Comparison of ENCODE assay signal across 21 cellular contexts in genomic region chr5:4882186-4882585, GRCh38.
DNase-seq lines count a peak whose midpoint lies in the region; ATAC-seq, FAIRE-seq and TF ChIP-seq lines count a peak whose summit lies in the region.
"Had no signal": no experiment of that assay in that cellular context is flagged by ENCODE, and none has a peak within 500 bp of the region (broad histone marks: within the 10 kb centered on the region; RNA-seq: fewer than 3 reads in every experiment).

No MANE protein-coding gene starts in this region.

- no peaks in the 10 kb centered on the region for H3F3A ChIP-seq in GM23248 (ENCODE audit: insufficient read depth)

- intact Hi-C loops in vagina (cut with DNase I), result no loop called here
- intact Hi-C loops in natural killer cell (cut with micrococcal nuclease), result no loop called here

- H3K27ac Mint-ChIP-seq in nephron, result peak overlapping the region in 2 of 3 experiments; percentile 63 to 65
- no peak overlapping the region for H3K27ac Mint-ChIP-seq in natural killer cell
- H3K27ac Mint-ChIP-seq: CD4-positive, alpha-beta T cell; GM23338; HFFc6 had no signal

- H3K36me3 ChIP-seq in GM23248 (ENCODE audit: low read depth) (no peaks in the 10 kb centered on the region), bronchial epithelial cell (ENCODE audit: control insufficient read depth, insufficient read depth, low read length) (no peaks in the 10 kb centered on the region), vagina (no peaks in the 10 kb centered on the region)

- H3K9ac ChIP-seq in GM23248, result no peak overlapping the region

- peak; percentile 53 for DNase-seq in GM23248
- DNase-seq in bronchial epithelial cell (ENCODE audit: low read depth), result no peak
- peak; percentile 64 to 83 for DNase-seq in vagina (ENCODE audit: extremely low spot score in 2 of 2)
- no peak for DNase-seq in occipital lobe (lab: John Stamatoyannopoulos, UW)
- no peak for DNase-seq in natural killer cell
- DNase-seq: AML-193; Caco-2; CD4-positive, alpha-beta T cell; H7; HFFc6 had no signal

- no peaks in the 10 kb centered on the region for H3K4me1 ChIP-seq in GM23248 (ENCODE audit: insufficient read depth)
- no peaks in the 10 kb centered on the region for H3K4me1 ChIP-seq in vagina
- H3K4me1 ChIP-seq: A549, Caco-2 had no signal

- peak; percentile 79 for FAIRE-seq in bronchial epithelial cell (lab: Jason Lieb, UNC)
- FAIRE-seq: A549, D721Med, G401.6, GM12891, GM19239 had no signal

- no peak for ATAC-seq in HG02884 (IDR thresholded peaks at IDR 0.05; ENCODE audit: unreplicated experiment)
- no peak for ATAC-seq in natural killer cell
- ATAC-seq: A549, GM23338, HCT116 had no signal

- H3K79me2 ChIP-seq in GM23248 (ENCODE audit: insufficient read depth), result no peaks in the 10 kb centered on the region

- H3K36me3 Mint-ChIP-seq in nephron (ENCODE audit: low read depth), result no peaks in the 10 kb centered on the region
- H3K36me3 Mint-ChIP-seq in natural killer cell, result no peaks in the 10 kb centered on the region

- no peak overlapping the region for H2AFZ ChIP-seq in GM23248
- H2AFZ ChIP-seq: GM23338 had no signal

- in situ Hi-C loops in GM23248 (cut with MboI), result loop anchor here (10.0 kb wide), 1 partner anchor 533 kb away; no protein-coding TSS in a partner anchor

- WGBS in GM23248 (ENCODE audit: low coverage in 1 of 2, low lambda C conversion rate in 2 of 2, missing lambda C conversion rate in 2 of 2), 2 experiments, result 14 to 15% methylated on average over 4 of the region's 4 CpGs

- H3K4me2 ChIP-seq in GM23248 (ENCODE audit: unreplicated experiment), result no peak overlapping the region
- H3K4me2 ChIP-seq: A549, GM23338 had no signal

- no peaks in the 10 kb centered on the region for H3K27me3 ChIP-seq in GM23248 (replicated peaks; ENCODE audit: insufficient read depth)
- H3K27me3 ChIP-seq in bronchial epithelial cell (ENCODE audit: control insufficient read depth, insufficient read depth, low read length), result no peaks in the 10 kb centered on the region
- H3K27me3 ChIP-seq in vagina, result no peaks in the 10 kb centered on the region

- TF ChIP-seq POLR2A in vagina (IDR thresholded peaks at IDR 0.05), result no peak

- H3K9me3 Mint-ChIP-seq in nephron (peaks cover 2% of the 10 kb centered on the region), natural killer cell (peaks cover 3% of the 10 kb centered on the region in 2 donors)
- H3K9me3 Mint-ChIP-seq: GM23338, HFFc6 had no signal

- H3K27ac ChIP-seq in GM23248, result no peak overlapping the region
- H3K27ac ChIP-seq in vagina, result no peak overlapping the region
- H3K27ac ChIP-seq: 22Rv1, A549, C4-2B had no signal

- peaks cover 24% of the 10 kb centered on the region for H3K27me3 Mint-ChIP-seq in nephron (ENCODE audit: low read depth)
- no peaks in the 10 kb centered on the region for H3K27me3 Mint-ChIP-seq in natural killer cell (ENCODE audit: low read depth in 2 of 2)
- H3K27me3 Mint-ChIP-seq: CD4-positive, alpha-beta T cell had no signal

- H3K9me3 ChIP-seq in GM23248 (ENCODE audit: low read depth) (no peaks in the 10 kb centered on the region), vagina (no peaks in the 10 kb centered on the region)
- H3K9me3 ChIP-seq: A549, Caco-2 had no signal

- no peaks in the 10 kb centered on the region for H3K9me2 ChIP-seq in GM23248 (ENCODE audit: insufficient read depth)

- H3K4me3 Mint-ChIP-seq in nephron, result no peak overlapping the region
- no peak overlapping the region for H3K4me3 Mint-ChIP-seq in natural killer cell
- H3K4me3 Mint-ChIP-seq: CD4-positive, alpha-beta T cell; GM23338; HFFc6 had no signal

- no peak overlapping the region for H3K4me3 ChIP-seq in GM23248
- no peak overlapping the region for H3K4me3 ChIP-seq in bronchial epithelial cell (ENCODE audit: low read depth, low read length)
- H3K4me3 ChIP-seq in vagina, result no peak overlapping the region
- H3K4me3 ChIP-seq: A549, GM23338 had no signal

- H4K20me1 ChIP-seq in GM23248 (ENCODE audit: insufficient read depth), result no peaks in the 10 kb centered on the region

- TF ChIP-seq CTCF in bronchial epithelial cell (IDR thresholded peaks at IDR 0.05; ENCODE audit: insufficient read depth, low read length, severe bottlenecking) (no peak), nephron (IDR thresholded peaks at IDR 0.05; ENCODE audit: unreplicated experiment in 3 of 3) (no peak), vagina (IDR thresholded peaks at IDR 0.05) (no peak), natural killer cell (IDR thresholded peaks at IDR 0.05) (no peak)

- H3K4me1 Mint-ChIP-seq in nephron, result peaks cover 44% of the 10 kb centered on the region
- no peaks in the 10 kb centered on the region for H3K4me1 Mint-ChIP-seq in natural killer cell

Comparison
In these comparisons a context has a peak if more than half of its experiments do, and no peak if none do; other contexts are left out.
1. DNase-seq: peak in GM23248 (single experiment) and vagina (2 of 2); none in bronchial epithelial cell (single experiment), occipital lobe (single experiment) and natural killer cell (single experiment).
2. H3K27ac Mint-ChIP-seq: peak in nephron (2 of 3); none in natural killer cell (0 of 2).